Comparison of ENCODE assay signal across 15 cellular contexts in the genomic region with DNA sequence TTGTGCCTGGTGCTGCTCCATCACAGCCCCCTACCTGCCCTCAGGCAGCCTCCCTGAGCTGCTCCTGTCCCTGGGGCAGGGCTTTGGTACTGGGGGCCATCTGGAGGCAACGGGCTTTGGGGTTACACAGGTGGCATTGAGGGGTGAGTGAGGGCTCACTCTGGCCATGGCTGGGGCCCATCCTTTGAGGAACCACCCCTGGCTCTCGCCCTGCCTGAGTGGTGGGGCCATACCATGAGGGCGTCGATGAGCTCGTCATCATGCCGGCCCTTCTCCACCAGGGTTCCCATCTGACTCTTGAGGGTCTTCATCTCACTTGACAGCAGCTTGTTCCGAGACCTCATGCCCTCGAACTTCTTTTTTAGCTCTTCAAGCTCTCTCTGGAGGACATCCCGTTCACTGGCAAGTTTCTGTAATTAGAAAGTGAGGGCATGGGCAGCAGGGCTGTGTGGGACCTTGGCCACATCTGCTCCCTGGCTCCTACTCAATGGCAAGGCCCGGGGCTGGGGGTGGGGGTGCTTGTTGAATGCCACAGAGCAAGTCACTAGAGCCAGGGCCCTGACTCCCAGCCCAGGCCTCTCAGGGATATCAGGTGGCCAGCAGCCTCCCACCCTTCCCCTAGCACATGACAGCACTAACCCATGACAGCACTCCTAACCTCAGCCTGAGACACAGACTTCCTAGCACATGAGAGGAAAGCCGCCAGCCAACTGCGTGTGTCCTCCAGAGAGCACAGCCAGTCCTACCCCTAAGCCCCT. TPM values are rescaled to one million over a fixed set of nuclear protein-coding genes. Genes with fewer than 3 reads are reported as not detected.
DNase-seq lines count a peak whose midpoint lies in the region; ATAC-seq and TF ChIP-seq lines count a peak whose summit lies in the region.
"Had no signal": no experiment of that assay in that cellular context is flagged by ENCODE, and none has a peak within 500 bp of the region (broad histone marks: within the 10 kb centered on the region; RNA-seq: fewer than 3 reads in every experiment).

No MANE protein-coding gene starts in this region.

- no peak overlapping the region for H3K4me2 ChIP-seq in neuronal stem cell (ENCODE audit: insufficient read depth, low read length, poor library complexity, severe bottlenecking)

- WGBS in neuronal stem cell (ENCODE audit: extremely low coverage in 2 of 2, insufficient read length in 2 of 2, insufficient replicate concordance in 1 of 2), 2 donors, result no CpG with 5 or more reads among the region's 12 CpGs

- H3K4me3 Mint-ChIP-seq in activated naive CD4-positive, alpha-beta T cell treated with anti-CD3 and anti-CD28 coated beads for 36 hours, result no peak overlapping the region
- H3K4me3 Mint-ChIP-seq in activated naive CD4-positive, alpha-beta T cell treated with anti-CD3 and anti-CD28 coated beads, Interleukin-2, amount 10 ng/mL, durations not matched to agents 7 days and 5 days, result no peak overlapping the region
- H3K4me3 Mint-ChIP-seq: activated T-cell treated with anti-CD3 and anti-CD28 coated beads, Interleukin-2, amount 50 U/mL, for 24 hours had no signal

- H2AFZ ChIP-seq in neuronal stem cell (ENCODE audit: low read length), result no peak overlapping the region

- no peaks in the 10 kb centered on the region for H3K4me1 ChIP-seq in neuronal stem cell (ENCODE audit: control insufficient read depth in 2 of 2, insufficient read depth in 1 of 2, low read depth in 1 of 2, low read length in 2 of 2)
- no peaks in the 10 kb centered on the region for H3K4me1 ChIP-seq in upper lobe of right lung

- H3K23ac ChIP-seq in neuronal stem cell (ENCODE audit: low read depth, low read length, poor library complexity), result no peak overlapping the region

- DNase-seq in activated naive CD4-positive, alpha-beta T cell treated with anti-CD3 and anti-CD28 coated beads for 36 hours, result no peak
- DNase-seq in activated naive CD4-positive, alpha-beta T cell treated with anti-CD3 and anti-CD28 coated beads, Interleukin-2, amount 10 ng/mL, durations not matched to agents 7 days and 5 days, result no peak
- DNase-seq in Right ventricle myocardium inferior (ENCODE audit: missing footprints), result peak; percentile 92
- DNase-seq in neuronal stem cell (ENCODE audit: low spot score), result no peak
- no peak for DNase-seq in upper lobe of right lung
- DNase-seq in NCI-H2171 (lab: John Stamatoyannopoulos, UW), result no peak
- DNase-seq: activated T-cell treated with anti-CD3 and anti-CD28 coated beads, Interleukin-2, amount 50 U/mL, for 24 hours; NCI-H1092 treated with DMSO at 0.1 percent for 48 hours; NCI-H748 treated with DMSO at 0.1 percent for 48 hours had no signal

- H3K9ac ChIP-seq in neuronal stem cell (ENCODE audit: low read depth, low read length, poor library complexity), result no peak overlapping the region

- H2BK5ac ChIP-seq in neuronal stem cell (ENCODE audit: low read length), result peak overlapping the region; percentile 70

- H3K36me3 ChIP-seq in neuronal stem cell (replicated peaks in 1 of 2; ENCODE audit: control insufficient read depth in 2 of 2, insufficient read depth in 2 of 2, low read length in 2 of 2) (no peaks in the 10 kb centered on the region), upper lobe of right lung (no peaks in the 10 kb centered on the region)

- no peak overlapping the region for H2AK5ac ChIP-seq in neuronal stem cell (ENCODE audit: low read depth, low read length)

- H3K4me3 ChIP-seq in neuronal stem cell (ENCODE audit: low read length in 2 of 2) (no peak overlapping the region), upper lobe of right lung (no peak overlapping the region)

- no peak overlapping the region for H3K4ac ChIP-seq in neuronal stem cell (ENCODE audit: low read length)

- H2BK12ac ChIP-seq in neuronal stem cell (ENCODE audit: low read length), result no peak overlapping the region

- H3K79me1 ChIP-seq in neuronal stem cell (ENCODE audit: low read depth, low read length), result no peaks in the 10 kb centered on the region

- peak; percentile 96 for ATAC-seq in Right ventricle myocardium inferior
- peak; percentile 37 for ATAC-seq in upper lobe of right lung
- ATAC-seq in GM19467 (IDR thresholded peaks at IDR 0.05; ENCODE audit: unreplicated experiment), result no peak
- no peak for ATAC-seq in HG03175 (IDR thresholded peaks at IDR 0.05; ENCODE audit: unreplicated experiment)
- ATAC-seq: HCT116 had no signal

- no peaks in the 10 kb centered on the region for H3K9me3 Mint-ChIP-seq in activated naive CD4-positive, alpha-beta T cell treated with anti-CD3 and anti-CD28 coated beads for 36 hours
- H3K9me3 Mint-ChIP-seq in activated naive CD4-positive, alpha-beta T cell treated with anti-CD3 and anti-CD28 coated beads, Interleukin-2, amount 10 ng/mL, durations not matched to agents 7 days and 5 days, result no peaks in the 10 kb centered on the region
- H3K9me3 Mint-ChIP-seq: activated T-cell treated with anti-CD3 and anti-CD28 coated beads, Interleukin-2, amount 50 U/mL, for 24 hours had no signal

- H3K14ac ChIP-seq in neuronal stem cell (ENCODE audit: low read length), result no peak overlapping the region

- H3K27me3 ChIP-seq in neuronal stem cell (ENCODE audit: control insufficient read depth in 3 of 3, insufficient read depth in 3 of 3, low read depth in 1 of 3, low read length in 3 of 3) (peaks cover 0 to 7% (median 0%) of the 10 kb centered on the region in 3 experiments), upper lobe of right lung (no peaks in the 10 kb centered on the region)

- CTCF ChIA-PET in activated naive CD4-positive, alpha-beta T cell treated with anti-CD3 and anti-CD28 coated beads for 36 hours (lab: Charles Lee), result no interaction called here
- CTCF ChIA-PET in activated naive CD4-positive, alpha-beta T cell treated with anti-CD3 and anti-CD28 coated beads, Interleukin-2, amount 10 ng/mL, durations not matched to agents 7 days and 5 days (lab: Charles Lee), result interaction anchor here (0.6 to 1.4 kb wide), 3 partner anchors 11 to 154 kb away, joined by 3 to 4 read pairs (median 3); no protein-coding TSS in a partner anchor

- peaks cover 2% of the 10 kb centered on the region for H3K4me1 Mint-ChIP-seq in activated naive CD4-positive, alpha-beta T cell treated with anti-CD3 and anti-CD28 coated beads for 36 hours (ENCODE audit: low read depth)
- H3K4me1 Mint-ChIP-seq in activated naive CD4-positive, alpha-beta T cell treated with anti-CD3 and anti-CD28 coated beads, Interleukin-2, amount 10 ng/mL, durations not matched to agents 7 days and 5 days, result peaks cover 7% of the 10 kb centered on the region

- no peaks in the 10 kb centered on the region for H3K36me3 Mint-ChIP-seq in activated naive CD4-positive, alpha-beta T cell treated with anti-CD3 and anti-CD28 coated beads for 36 hours (ENCODE audit: low read depth)
- no peaks in the 10 kb centered on the region for H3K36me3 Mint-ChIP-seq in activated naive CD4-positive, alpha-beta T cell treated with anti-CD3 and anti-CD28 coated beads, Interleukin-2, amount 10 ng/mL, durations not matched to agents 7 days and 5 days

- H3K27ac Mint-ChIP-seq in activated naive CD4-positive, alpha-beta T cell treated with anti-CD3 and anti-CD28 coated beads for 36 hours, result peak overlapping the region; percentile 56
- no peak overlapping the region for H3K27ac Mint-ChIP-seq in activated naive CD4-positive, alpha-beta T cell treated with anti-CD3 and anti-CD28 coated beads, Interleukin-2, amount 10 ng/mL, durations not matched to agents 7 days and 5 days
- H3K27ac Mint-ChIP-seq: activated T-cell treated with anti-CD3 and anti-CD28 coated beads, Interleukin-2, amount 50 U/mL, for 24 hours had no signal

- no peak overlapping the region for H4K8ac ChIP-seq in neuronal stem cell (ENCODE audit: low read depth, low read length)

- peak overlapping the region; percentile 79 for H2BK15ac ChIP-seq in neuronal stem cell (ENCODE audit: low read length)

- H3K18ac ChIP-seq in neuronal stem cell (ENCODE audit: low read length), result peak overlapping the region; percentile 74

- H2BK120ac ChIP-seq in neuronal stem cell (ENCODE audit: low read depth, low read length), result no peak overlapping the region

- H3K9me3 ChIP-seq in neuronal stem cell (replicated peaks in 1 of 2; ENCODE audit: control insufficient read depth in 2 of 2, insufficient read depth in 1 of 2, low read depth in 1 of 2, low read length in 2 of 2) (peaks cover 0 to 3% of the 10 kb centered on the region in 2 donors), upper lobe of right lung (no peaks in the 10 kb centered on the region)

- no peaks in the 10 kb centered on the region for H3K27me3 Mint-ChIP-seq in activated naive CD4-positive, alpha-beta T cell treated with anti-CD3 and anti-CD28 coated beads for 36 hours (ENCODE audit: low read depth)
- H3K27me3 Mint-ChIP-seq in activated naive CD4-positive, alpha-beta T cell treated with anti-CD3 and anti-CD28 coated beads, Interleukin-2, amount 10 ng/mL, durations not matched to agents 7 days and 5 days, result peaks cover 21% of the 10 kb centered on the region
- H3K27me3 Mint-ChIP-seq: activated T-cell treated with anti-CD3 and anti-CD28 coated beads, Interleukin-2, amount 50 U/mL, for 24 hours had no signal

- H3K27ac ChIP-seq in neuronal stem cell (replicated peaks; ENCODE audit: low read length) (no peak overlapping the region), upper lobe of right lung (no peak overlapping the region)
- H3K27ac ChIP-seq: VCaP had no signal

- TF ChIP-seq CTCF in upper lobe of right lung (IDR thresholded peaks at IDR 0.05), result no peak

- intact Hi-C loops in activated naive CD4-positive, alpha-beta T cell treated with anti-CD3 and anti-CD28 coated beads for 36 hours (cut with micrococcal nuclease), result loop anchor here (10.0 kb wide), 1 partner anchor 495 kb away; no protein-coding TSS in a partner anchor
- intact Hi-C loops in Right ventricle myocardium inferior (cut with DNase I), result loop anchor here (1.0 kb wide), 3 partner anchors 9 to 55 kb away; no protein-coding TSS in a partner anchor
- intact Hi-C loops in upper lobe of right lung (cut with DNase I), result no loop called here

- no peak overlapping the region for H4K91ac ChIP-seq in neuronal stem cell (ENCODE audit: low read depth, low read length, poor library complexity)

RNA-seq across cellular contexts. Expression of a gene that starts 33.5 kb away (rescaled TPM):
- under 1 TPM in 1 of 2 experiments, not detected in 1; 0.31 TPM for total RNA-seq in activated naive CD4-positive, alpha-beta T cell treated with anti-CD3 and anti-CD28 coated beads for 36 hours
- total RNA-seq in Right ventricle myocardium inferior (0.41 TPM), upper lobe of right lung (0.87 TPM)
- 1.3 TPM for polyA plus RNA-seq in neuronal stem cell (2013, experiment 1 of 2)
- polyA plus RNA-seq in neuronal stem cell (2013, experiment 2 of 2), result 1.7 TPM
- total RNA-seq: A673 had no signal

RNA-seq across cellular contexts. Expression of a gene that starts 37.0 kb away (rescaled TPM):
- not detected for total RNA-seq in activated naive CD4-positive, alpha-beta T cell treated with anti-CD3 and anti-CD28 coated beads for 36 hours
- total RNA-seq in Right ventricle myocardium inferior (440 TPM), upper lobe of right lung (not detected)
- not detected for polyA plus RNA-seq in neuronal stem cell (2013, experiment 1 of 2)
- not detected for polyA plus RNA-seq in neuronal stem cell (2013, experiment 2 of 2)
- total RNA-seq: A673, epithelial cell of proximal tubule had no signal

RNA-seq across cellular contexts. Expression of a gene that starts 54.2 kb away (rescaled TPM):
- total RNA-seq in activated naive CD4-positive, alpha-beta T cell treated with anti-CD3 and anti-CD28 coated beads for 36 hours, result not detected
- total RNA-seq in Right ventricle myocardium inferior, result not detected
- polyA plus RNA-seq in neuronal stem cell (2013, experiment 1 of 2), result not detected
- not detected for polyA plus RNA-seq in neuronal stem cell (2013, experiment 2 of 2)
- not detected for total RNA-seq in upper lobe of right lung
- total RNA-seq: A673, epithelial cell of proximal tubule had no signal

Comparison
In these comparisons a context has a peak if more than half of its experiments do, and no peak if none do; other contexts are left out.
1. ATAC-seq: peak in Right ventricle myocardium inferior (single experiment) and upper lobe of right lung (single experiment); none in GM19467 (single experiment) and HG03175 (single experiment).
2. RNA of a gene that starts 37.0 kb away (total RNA-seq): 440 TPM in Right ventricle myocardium inferior (single experiment); not detected in upper lobe of right lung (single experiment) and not detected in activated naive CD4-positive, alpha-beta T cell treated with anti-CD3 and anti-CD28 coated beads for 36 hours; every median in the first group is over 100 times any median in the second.